ENCODE assay signal across 9 cellular contexts in the genomic region with DNA sequence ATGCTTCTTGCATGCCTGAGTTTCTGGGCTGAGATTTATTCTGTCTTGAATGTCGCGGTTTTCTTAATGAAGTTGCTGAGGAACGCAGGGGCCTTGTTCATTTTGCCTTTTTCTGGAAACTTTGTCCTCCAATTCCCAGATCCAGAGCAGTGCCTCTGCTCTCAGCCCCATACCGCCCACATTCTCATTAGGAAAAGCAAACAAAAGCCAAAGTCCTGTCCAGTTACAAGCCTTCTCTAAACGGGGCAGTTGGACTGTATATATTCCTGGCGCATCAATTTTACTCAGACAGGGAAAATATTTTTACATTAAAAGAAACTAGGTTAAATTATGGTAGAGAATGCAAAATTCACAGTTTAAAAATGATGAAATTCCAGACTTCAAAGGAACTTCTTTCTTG. TPM values are rescaled to one million over a fixed set of nuclear protein-coding genes. Genes with fewer than 3 reads are reported as not detected.
DNase-seq lines count a peak whose midpoint lies in the region; ATAC-seq and TF ChIP-seq lines count a peak whose summit lies in the region.
"Had no signal": no experiment of that assay in that cellular context is flagged by ENCODE, and none has a peak within 500 bp of the region (broad histone marks: within the 10 kb centered on the region; RNA-seq: fewer than 3 reads in every experiment).

No MANE protein-coding gene starts in this region.

- no peaks in the 10 kb centered on the region for H3K27me3 Mint-ChIP-seq in activated CD4-positive, alpha-beta memory T cell treated with anti-CD3 and anti-CD28 coated beads for 36 hours

- DNase-seq in DMS 273 (lab: John Stamatoyannopoulos, UW; ENCODE audit: unreplicated experiment) = peak; percentile 47
- no peak for DNase-seq in DMS 273 treated with DMSO at 0.1 percent for 48 hours (lab: John Stamatoyannopoulos, UW)
- DNase-seq in activated CD4-positive, alpha-beta memory T cell treated with anti-CD3 and anti-CD28 coated beads for 36 hours = no peak
- peak; percentile 26 for DNase-seq in fibroblast of peridontal ligament (ENCODE audit: extremely low read depth)
- no peak for DNase-seq in retinal pigment epithelial cell (ENCODE audit: low read depth)
- DNase-seq in effector CD4-positive, alpha-beta T cell = no peak
- no peak for DNase-seq in T1000 (lab: John Stamatoyannopoulos, UW)
- DNase-seq: T-helper 9 cell had no signal

- CTCF ChIA-PET in activated CD4-positive, alpha-beta memory T cell treated with anti-CD3 and anti-CD28 coated beads for 36 hours (lab: Charles Lee) = no interaction called here

- POLR2A ChIA-PET in activated CD4-positive, alpha-beta memory T cell treated with anti-CD3 and anti-CD28 coated beads for 36 hours (lab: Charles Lee) = no interaction called here

- no peak for ATAC-seq in HG03159 (IDR thresholded peaks at IDR 0.05; ENCODE audit: unreplicated experiment)

- H3K9me3 Mint-ChIP-seq in activated CD4-positive, alpha-beta memory T cell treated with anti-CD3 and anti-CD28 coated beads for 36 hours = no peaks in the 10 kb centered on the region

- peak overlapping the region; percentile 84 for H3K4me3 ChIP-seq in retinal pigment epithelial cell (ENCODE audit: low read length)

- peaks cover 20% of the 10 kb centered on the region for H3K36me3 Mint-ChIP-seq in activated CD4-positive, alpha-beta memory T cell treated with anti-CD3 and anti-CD28 coated beads for 36 hours

- peak overlapping the region; percentile 89 for H3K4me3 Mint-ChIP-seq in activated CD4-positive, alpha-beta memory T cell treated with anti-CD3 and anti-CD28 coated beads for 36 hours

- intact Hi-C loops in activated CD4-positive, alpha-beta memory T cell treated with anti-CD3 and anti-CD28 coated beads for 36 hours (cut with micrococcal nuclease) = loop anchor here (2.0 to 5.0 kb wide), 5 partner anchors 178 to 1277 kb away; a partner anchor contains a TSS

- H3K27ac Mint-ChIP-seq in activated CD4-positive, alpha-beta memory T cell treated with anti-CD3 and anti-CD28 coated beads for 36 hours = peak overlapping the region; percentile 87

- no peak for TF ChIP-seq CTCF in retinal pigment epithelial cell (conservative IDR thresholded peaks at IDR 0.05; ENCODE audit: low read depth, low read length)

- peaks cover 44% of the 10 kb centered on the region for H3K4me1 Mint-ChIP-seq in activated CD4-positive, alpha-beta memory T cell treated with anti-CD3 and anti-CD28 coated beads for 36 hours (ENCODE audit: low read depth)

RNA-seq across cellular contexts. Expression of a gene that starts 1.2 kb away (rescaled TPM):
- total RNA-seq in activated CD4-positive, alpha-beta memory T cell treated with anti-CD3 and anti-CD28 coated beads for 36 hours = 100 to 1,000 TPM; 132 to 137 TPM

RNA-seq across cellular contexts. Expression of a gene that starts 59.9 kb away (rescaled TPM):
- total RNA-seq in activated CD4-positive, alpha-beta memory T cell treated with anti-CD3 and anti-CD28 coated beads for 36 hours = 10 to 100 TPM; 40.1 to 42.2 TPM

Comparison
In these comparisons a context has a peak if more than half of its experiments do, and no peak if none do; other contexts are left out.
1. DNase-seq: peak in DMS 273 (single experiment) and fibroblast of peridontal ligament (single experiment); none in DMS 273 treated with DMSO at 0.1 percent for 48 hours (single experiment), activated CD4-positive, alpha-beta memory T cell treated with anti-CD3 and anti-CD28 coated beads for 36 hours (single experiment), retinal pigment epithelial cell (single experiment), effector CD4-positive, alpha-beta T cell (single experiment) and T1000 (single experiment).